In genomic region chr6:88741939-88742338, GRCh38 we compare ENCODE assay signal across 21 cellular contexts.
DNase-seq lines count a peak whose midpoint lies in the region; ATAC-seq, FAIRE-seq and TF ChIP-seq lines count a peak whose summit lies in the region.
"Had no signal": no experiment of that assay in that cellular context is flagged by ENCODE, and none has a peak within 500 bp of the region (broad histone marks: within the 10 kb centered on the region; RNA-seq: fewer than 3 reads in every experiment).

No MANE protein-coding gene starts in this region.

- no peak overlapping the region for H2BK120ac ChIP-seq in IMR-90 (ENCODE audit: low read depth, low read length)

- no peak overlapping the region for H3K23ac ChIP-seq in IMR-90 (ENCODE audit: low read depth, low read length)

- dilution Hi-C loops in IMR-90 (cut with HindIII; ENCODE audit: low sequenced_read_pairs, unreplicated experiment), result no loop called here

- WGBS in A549 (ENCODE audit: missing lambda C conversion rate), result 80% methylated on average over 1 of the region's 1 CpG
- WGBS in IMR-90 (ENCODE audit: extremely low coverage in 2 of 2, insufficient read length in 1 of 2), 2 experiments, result no CpG with 5 or more reads among the region's 1 CpG
- WGBS in K562 (ENCODE audit: insufficient coverage, low coverage, missing lambda C conversion rate), result 72% methylated on average over 1 of the region's 1 CpG

- no peak overlapping the region for H2BK20ac ChIP-seq in IMR-90 (ENCODE audit: low read depth, low read length)

- POLR2A ChIA-PET in A549 (lab: Yijun Ruan, JAX), result no interaction called here
- POLR2A ChIA-PET in IMR-90 (lab: Charles Lee; ENCODE audit: unreplicated experiment), result no interaction called here
- POLR2A ChIA-PET in K562 (lab: Yijun Ruan, JAX), result interaction anchor here (0.9 kb wide), 1 partner anchor 13 kb away, joined by 3 read pairs; no protein-coding TSS in a partner anchor

- H4K5ac ChIP-seq in IMR-90 (ENCODE audit: low read depth, low read length), result no peak overlapping the region

- H3K4me1 Mint-ChIP-seq in neural progenitor cell, result peaks cover 10% of the 10 kb centered on the region

- no peaks in the 10 kb centered on the region for H3K9me3 Mint-ChIP-seq in neural progenitor cell
- H3K9me3 Mint-ChIP-seq: CD4-positive, alpha-beta T cell had no signal

- H3K4me1 ChIP-seq in A549, result no peaks in the 10 kb centered on the region
- no peaks in the 10 kb centered on the region for H3K4me1 ChIP-seq in IMR-90 (ENCODE audit: control insufficient read depth, insufficient read depth, low read length)
- H3K4me1 ChIP-seq in K562 (replicated peaks in 1 of 2; ENCODE audit: control insufficient read depth in 2 of 2, insufficient read depth in 2 of 2, low read length in 2 of 2), result no peaks in the 10 kb centered on the region
- peaks cover 22% of the 10 kb centered on the region for H3K4me1 ChIP-seq in neural progenitor cell
- no peaks in the 10 kb centered on the region for H3K4me1 ChIP-seq in left lung
- H3K4me1 ChIP-seq: BLaER1 treated with 17β-estradiol and CSF1 and Interleukin-3, amounts not matched to agents 10 nM and 100 nM had no signal

- H4K20me1 ChIP-seq in IMR-90 (ENCODE audit: insufficient read depth, low read length) (no peaks in the 10 kb centered on the region), K562 (replicated peaks; ENCODE audit: control insufficient read depth, insufficient read depth, low read length) (no peaks in the 10 kb centered on the region), neural progenitor cell (ENCODE audit: low read depth) (no peaks in the 10 kb centered on the region)
- H4K20me1 ChIP-seq: BLaER1 treated with 17β-estradiol and CSF1 and Interleukin-3, amounts not matched to agents 10 nM and 100 nM had no signal

- TF ChIP-seq CTCF in A549 (IDR thresholded peaks at IDR 0.05) (no peak), IMR-90 (conservative IDR thresholded peaks at IDR 0.05; ENCODE audit: low read depth, low read length) (no peak), K562 (IDR thresholded peaks at IDR 0.05 in 2 of 3, conservative IDR thresholded peaks at IDR 0.05 in 1 of 3; ENCODE audit: insufficient read depth in 2 of 3, low read depth in 1 of 3, low read length in 3 of 3) (no peak), neural progenitor cell (IDR thresholded peaks at IDR 0.05) (no peak), left lung (IDR thresholded peaks at IDR 0.05) (no peak)

- DNase-seq in A549 (ENCODE audit: low read depth in 1 of 2, low spot score in 1 of 2), result no peak
- DNase-seq in IMR-90, result no peak
- no peak for DNase-seq in K562 (ENCODE audit: extremely low read depth in 1 of 4, low spot score in 3 of 4)
- DNase-seq in stimulated activated CD4-positive, alpha-beta T cell treated with anti-CD3 and anti-CD28 coated beads, Interleukin-4, amount 100 ng/mL, for 4 hours, result no peak
- no peak for DNase-seq in neural progenitor cell (ENCODE audit: low spot score)
- DNase-seq in left lung, result no peak
- DNase-seq: 8988T; AML-193; Calu3; CD4-positive, alpha-beta T cell; CD8-positive, alpha-beta T cell; DMS79 treated with DMSO at 0.1 percent for 48 hours; GF-D8 had no signal

- no peak for TF ChIP-seq RAD21 in A549 (conservative IDR thresholded peaks at IDR 0.05 in 1 of 2, IDR thresholded peaks at IDR 0.05 in 1 of 2)
- TF ChIP-seq RAD21 in IMR-90 (IDR thresholded peaks at IDR 0.05; ENCODE audit: low read length), result no peak
- TF ChIP-seq RAD21 in K562 (CRISPR knock-in tag; conservative IDR thresholded peaks at IDR 0.05 in 1 of 2, IDR thresholded peaks at IDR 0.05 in 1 of 2), result no peak

- H2BK15ac ChIP-seq in IMR-90 (ENCODE audit: low read depth, low read length), result no peak overlapping the region

- H2AFZ ChIP-seq in IMR-90 (replicated peaks; ENCODE audit: low read length, poor library complexity) (no peak overlapping the region), K562 (ENCODE audit: low read depth, low read length) (no peak overlapping the region), neural progenitor cell (replicated peaks) (no peak overlapping the region)

- H3K79me2 ChIP-seq in K562 (ENCODE audit: control insufficient read depth, insufficient read depth, low read length) (no peaks in the 10 kb centered on the region), neural progenitor cell (ENCODE audit: low read depth) (no peaks in the 10 kb centered on the region)

- H3K27me3 ChIP-seq in IMR-90 (ENCODE audit: control insufficient read depth, insufficient read depth, low read length) (no peaks in the 10 kb centered on the region), K562 (ENCODE audit: control insufficient read depth in 2 of 2, insufficient read depth in 2 of 2, low read length in 2 of 2) (no peaks in the 10 kb centered on the region), neural progenitor cell (no peaks in the 10 kb centered on the region), left lung (no peaks in the 10 kb centered on the region)
- H3K27me3 ChIP-seq: BLaER1 treated with 17β-estradiol and CSF1 and Interleukin-3, amounts not matched to agents 10 nM and 100 nM had no signal

- H3K14ac ChIP-seq in IMR-90 (replicated peaks; ENCODE audit: low read depth, low read length), result no peak overlapping the region

- peaks cover 9% of the 10 kb centered on the region for H3K36me3 Mint-ChIP-seq in neural progenitor cell

- H2AK5ac ChIP-seq in IMR-90 (ENCODE audit: low read depth, low read length), result no peak overlapping the region

- H4K91ac ChIP-seq in IMR-90 (ENCODE audit: insufficient read depth, low read depth, low read length), result no peak overlapping the region

- H3K9me3 ChIP-seq in A549, result no peaks in the 10 kb centered on the region
- H3K9me3 ChIP-seq in IMR-90 (ENCODE audit: control insufficient read depth, insufficient read depth, low read length), result no peaks in the 10 kb centered on the region
- no peaks in the 10 kb centered on the region for H3K9me3 ChIP-seq in K562 (replicated peaks; ENCODE audit: control insufficient read depth, insufficient read depth, low read depth, low read length)
- H3K9me3 ChIP-seq in neural progenitor cell (ENCODE audit: low read depth), result no peaks in the 10 kb centered on the region
- no peaks in the 10 kb centered on the region for H3K9me3 ChIP-seq in left lung
- H3K9me3 ChIP-seq: Caco-2 had no signal

- in situ Hi-C loops in IMR-90 (cut with MboI; ENCODE audit: low sequenced_read_pairs), result no loop called here
- in situ Hi-C loops in K562 (cut with MboI), result no loop called here

- H3K36me3 ChIP-seq in IMR-90 (ENCODE audit: control insufficient read depth, insufficient read depth, low read length) (no peaks in the 10 kb centered on the region), K562 (ENCODE audit: control insufficient read depth, insufficient read depth, low read length) (no peaks in the 10 kb centered on the region), neural progenitor cell (no peaks in the 10 kb centered on the region), left lung (no peaks in the 10 kb centered on the region)

- ATAC-seq in A549 (no peak), IMR-90 (ENCODE audit: low read depth) (no peak), K562 (no peak), left lung (no peak)
- ATAC-seq: CD8-positive, alpha-beta T cell had no signal

- H3K56ac ChIP-seq in IMR-90 (ENCODE audit: extremely low read depth, insufficient read depth, low read length), result no peak overlapping the region

- no peak overlapping the region for H3K4me3 Mint-ChIP-seq in neural progenitor cell
- H3K4me3 Mint-ChIP-seq: B cell; CD4-positive, alpha-beta T cell; CD8-positive, alpha-beta T cell had no signal

- H3K4ac ChIP-seq in IMR-90 (ENCODE audit: low read depth, low read length), result no peak overlapping the region

- intact Hi-C loops in IMR-90 (cut with micrococcal nuclease) (no loop called here), K562 (cut with micrococcal nuclease) (no loop called here), left lung (cut with DNase I) (no loop called here)

- no peaks in the 10 kb centered on the region for H3K79me1 ChIP-seq in IMR-90 (ENCODE audit: low read depth in 1 of 2, low read length in 2 of 2)

- no peaks in the 10 kb centered on the region for H3F3A ChIP-seq in neural progenitor cell (ENCODE audit: low read depth)

- H2BK5ac ChIP-seq in IMR-90 (ENCODE audit: low read depth, low read length, poor library complexity, severe bottlenecking), result no peak overlapping the region

- peaks cover 2% of the 10 kb centered on the region for H3K27me3 Mint-ChIP-seq in neural progenitor cell (ENCODE audit: insufficient read depth, low read depth)
- H3K27me3 Mint-ChIP-seq: B cell; CD4-positive, alpha-beta T cell had no signal

- no peak overlapping the region for H3K9ac ChIP-seq in IMR-90 (ENCODE audit: low read depth, low read length)
- no peak overlapping the region for H3K9ac ChIP-seq in K562 (ENCODE audit: insufficient read depth in 1 of 2, low read depth in 2 of 2, low read length in 2 of 2)
- H3K9ac ChIP-seq in neural progenitor cell, result no peak overlapping the region
- H3K9ac ChIP-seq: BLaER1 treated with 17β-estradiol and CSF1 and Interleukin-3, amounts not matched to agents 10 nM and 100 nM had no signal

- TF ChIP-seq EP300 in A549 (IDR thresholded peaks at IDR 0.05), result no peak
- TF ChIP-seq EP300 in K562 (IDR thresholded peaks at IDR 0.05; ENCODE audit: low read length), result no peak

- no peaks in the 10 kb centered on the region for H3K9me1 ChIP-seq in IMR-90 (ENCODE audit: insufficient read depth, low read length)
- H3K9me1 ChIP-seq in K562 (ENCODE audit: control insufficient read depth, insufficient read depth, low read length), result no peaks in the 10 kb centered on the region

- H3K18ac ChIP-seq in IMR-90 (ENCODE audit: low read depth, low read length), result no peak overlapping the region

- no peak overlapping the region for H2AK9ac ChIP-seq in IMR-90 (replicated peaks; ENCODE audit: low read depth, low read length, poor library complexity)

- H3K4me2 ChIP-seq in A549 (no peak overlapping the region), IMR-90 (ENCODE audit: low read depth, low read length) (no peak overlapping the region), K562 (ENCODE audit: insufficient read depth, low read length) (no peak overlapping the region), neural progenitor cell (no peak overlapping the region)
- H3K4me2 ChIP-seq: BLaER1 treated with 17β-estradiol and CSF1 and Interleukin-3, amounts not matched to agents 10 nM and 100 nM had no signal

- CTCF ChIA-PET in A549 (lab: Yijun Ruan, JAX), result no interaction called here
- CTCF ChIA-PET in IMR-90 (lab: Yijun Ruan, JAX), result interaction anchor here (0.6 to 1.4 kb wide), 3 partner anchors 14 to 1361 kb away, joined by 3 to 4 read pairs (median 4); no protein-coding TSS in a partner anchor
- CTCF ChIA-PET in K562 (lab: Yijun Ruan, JAX; ENCODE audit: low intra/inter-chr PET ratio), result no interaction called here

- TF ChIP-seq POLR2A in A549 (IDR thresholded peaks at IDR 0.05; ENCODE audit: low read length) (no peak), IMR-90 (IDR thresholded peaks at IDR 0.05; ENCODE audit: low read depth, low read length) (no peak), K562 (conservative IDR thresholded peaks at IDR 0.05) (no peak)

- no peak overlapping the region for H3K27ac ChIP-seq in A549
- no peak overlapping the region for H3K27ac ChIP-seq in IMR-90 (ENCODE audit: insufficient read depth, low read length)
- no peak overlapping the region for H3K27ac ChIP-seq in K562 (ENCODE audit: extremely low read depth, low read depth, low read length)
- no peak overlapping the region for H3K27ac ChIP-seq in neural progenitor cell
- H3K27ac ChIP-seq in left lung, result no peak overlapping the region
- H3K27ac ChIP-seq: BLaER1 treated with 17β-estradiol and CSF1 and Interleukin-3, amounts not matched to agents 10 nM and 100 nM; C4-2B had no signal

- no peak overlapping the region for H3K4me3 ChIP-seq in A549
- H3K4me3 ChIP-seq in IMR-90 (ENCODE audit: insufficient read depth, low read depth, low read length), result no peak overlapping the region
- H3K4me3 ChIP-seq in K562, result no peak overlapping the region
- H3K4me3 ChIP-seq in neural progenitor cell, result no peak overlapping the region
- no peak overlapping the region for H3K4me3 ChIP-seq in left lung
- H3K4me3 ChIP-seq: BLaER1 treated with 17β-estradiol and CSF1 and Interleukin-3, amounts not matched to agents 10 nM and 100 nM had no signal

- no peak overlapping the region for H3K27ac Mint-ChIP-seq in neural progenitor cell
- H3K27ac Mint-ChIP-seq: B cell; CD4-positive, alpha-beta T cell; CD8-positive, alpha-beta T cell had no signal

- no peak overlapping the region for H4K8ac ChIP-seq in IMR-90 (ENCODE audit: low read depth in 2 of 2, low read length in 2 of 2)

- FAIRE-seq in A549 (lab: Jason Lieb, UNC), result no peak
- FAIRE-seq in K562 (lab: Jason Lieb, UNC), result peak; percentile 15
- FAIRE-seq: A204.1, D721Med, G401.6, GM12891 had no signal

- BruUV-seq in IMR-90 (replicated peaks; lab: Mats Ljungman, UMichigan), result no TSS peak
- no TSS peak for BruUV-seq in K562 (replicated peaks; lab: Mats Ljungman, UMichigan)

Comparison
In these comparisons a context has a peak if more than half of its experiments do, and no peak if none do; other contexts are left out.
1. Of the 35 proteins assayed by ChIP-seq in both K562 and A549: peak only in K562: none; only in A549: none; in both: MAFK; in neither: 34.